ENCODE assay signal across 8 cellular contexts in genomic region chr14:58199726-58200479, GRCh38. TPM values are rescaled to one million over a fixed set of nuclear protein-coding genes. Genes with fewer than 3 reads are reported as not detected.
A peak's percentile ranks its signal among the peaks of the same experiment; 100 is the strongest.
DNase-seq lines count a peak whose midpoint lies in the region; ATAC-seq, FAIRE-seq and TF ChIP-seq lines count a peak whose summit lies in the region.

TSS of gene ACTR10 (plus strand) at chr14:58200149. CDS start at chr14:58200218, 69 bp downstream.

- 0% methylated on average over 47 to 78 of the region's 78 CpGs for WGBS in pancreas, 2 donors
- WGBS in thyroid gland, 2 donors, result 0 to 1% methylated on average over 17 to 34 of the region's 78 CpGs

- peak within 1 kb of the TSS; percentile 47 to 92 (median 78) for H3K4me3 ChIP-seq in pancreas
- peak within 1 kb of the TSS; percentile 23 to 73 (median 43) for H3K4me3 ChIP-seq in thyroid gland (replicated peaks in 1 of 3)

- no peaks in the 10 kb centered on the region for H3K9me3 Mint-ChIP-seq in activated naive CD8-positive, alpha-beta T cell treated with anti-CD3 and anti-CD28 coated beads, Interleukin-2, amount 50 U/mL, for 24 hours

- TF ChIP-seq POLR2A in GM12891 (IDR thresholded peaks at IDR 0.05; ENCODE audit: low read depth, low read length) (peak; percentile 76), thyroid gland (IDR thresholded peaks at IDR 0.05) (peak in 1 of 2 donors; percentile 78)

- H3K27me3 ChIP-seq in pancreas (no peaks in the 10 kb centered on the region), thyroid gland (no peaks in the 10 kb centered on the region)

- H3K27me3 Mint-ChIP-seq in activated naive CD8-positive, alpha-beta T cell treated with anti-CD3 and anti-CD28 coated beads, Interleukin-2, amount 50 U/mL, for 24 hours, result no peaks in the 10 kb centered on the region

- peak; percentile 93 for FAIRE-seq in GM12891 (lab: Jason Lieb, UNC)
- FAIRE-seq in pancreas (lab: Jason Lieb, UNC), result no peak

- peaks cover 6 to 10% (median 8%) of the 10 kb centered on the region in 3 donors for H3K4me1 ChIP-seq in pancreas
- peaks cover 6 to 13% of the 10 kb centered on the region in 2 donors for H3K4me1 ChIP-seq in thyroid gland

- peaks cover 28% of the 10 kb centered on the region for H3K4me1 Mint-ChIP-seq in activated naive CD8-positive, alpha-beta T cell treated with anti-CD3 and anti-CD28 coated beads, Interleukin-2, amount 50 U/mL, for 24 hours

- peak; percentile 76 for DNase-seq in GM12891 (ENCODE audit: insufficient read length, low spot score)
- DNase-seq in NCI-H1417 (lab: John Stamatoyannopoulos, UW), result peak; percentile 95 to 96 (median 95)
- DNase-seq in SW480 (ENCODE audit: low spot score), result peak; percentile 93
- peak; percentile 90 for DNase-seq in activated naive CD8-positive, alpha-beta T cell treated with anti-CD3 and anti-CD28 coated beads, Interleukin-2, amount 50 U/mL, for 24 hours
- peak; percentile 93 for DNase-seq in Right ventricle myocardium superior
- peak; percentile 86 to 91 (median 88) for DNase-seq in pancreas
- DNase-seq in thyroid gland, result peak; percentile 94 to 95

- peak; percentile 94 for ATAC-seq in HG02763 (IDR thresholded peaks at IDR 0.05; ENCODE audit: unreplicated experiment)
- peak; percentile 99 for ATAC-seq in activated naive CD8-positive, alpha-beta T cell treated with anti-CD3 and anti-CD28 coated beads, Interleukin-2, amount 50 U/mL, for 24 hours
- peak; percentile 99 for ATAC-seq in Right ventricle myocardium superior (ENCODE audit: poor library complexity)
- ATAC-seq in pancreas, result peak; percentile 95 to 97 (median 95)

- intact Hi-C loops in Right ventricle myocardium superior (cut with DNase I) (no loop called here), pancreas (cut with DNase I) (no loop called here), thyroid gland (cut with DNase I) (no loop called here)

- H3K36me3 Mint-ChIP-seq in activated naive CD8-positive, alpha-beta T cell treated with anti-CD3 and anti-CD28 coated beads, Interleukin-2, amount 50 U/mL, for 24 hours (ENCODE audit: low read depth), result no peaks in the 10 kb centered on the region

- TF ChIP-seq CTCF in pancreas (IDR thresholded peaks at IDR 0.05) (no peak), thyroid gland (IDR thresholded peaks at IDR 0.05) (peak in 1 of 6 experiments; percentile 10)

- peak within 1 kb of the TSS; percentile 84 for H3K27ac Mint-ChIP-seq in activated naive CD8-positive, alpha-beta T cell treated with anti-CD3 and anti-CD28 coated beads, Interleukin-2, amount 50 U/mL, for 24 hours

- no peaks in the 10 kb centered on the region for H3K9me3 ChIP-seq in pancreas
- no peaks in the 10 kb centered on the region for H3K9me3 ChIP-seq in thyroid gland

- H3K4me3 Mint-ChIP-seq in activated naive CD8-positive, alpha-beta T cell treated with anti-CD3 and anti-CD28 coated beads, Interleukin-2, amount 50 U/mL, for 24 hours, result peak within 1 kb of the TSS; percentile 96

- H3K27ac ChIP-seq in pancreas (peak within 1 kb of the TSS; percentile 75 to 91 (median 81)), thyroid gland (peak within 1 kb of the TSS; percentile 83 to 87 (median 86))

- no peaks in the 10 kb centered on the region for H3K36me3 ChIP-seq in pancreas
- no peaks in the 10 kb centered on the region for H3K36me3 ChIP-seq in thyroid gland

TF ChIP-seq in GM12891, 5 proteins besides CTCF, POLR2A, EP300 and RAD21:
- TF ChIP-seq SPI1 (IDR thresholded peaks at IDR 0.05; ENCODE audit: low read depth, low read length) (no peak), PAX5 (IDR thresholded peaks at IDR 0.05; ENCODE audit: insufficient read depth, low read length, severe bottlenecking) (no peak), POU2F2 (IDR thresholded peaks at IDR 0.05; ENCODE audit: low read depth, low read length) (no peak), POLR2AphosphoS5 (IDR thresholded peaks at IDR 0.05; ENCODE audit: low read depth, low read length) (peak; percentile 73), TAF1 (IDR thresholded peaks at IDR 0.05; ENCODE audit: low read depth, low read length) (peak; percentile 66)

RNA-seq across cellular contexts. Expression of gene ACTR10, which starts in this region (rescaled TPM):
- polyA plus RNA-seq in GM12891 (2012; ENCODE audit: low read depth, missing spikeins), result 24.6 TPM
- total RNA-seq in Right ventricle myocardium superior, result 68.5 TPM
- 10 to 100 TPM; 19.7 to 31.0 (median 22.6) TPM for total RNA-seq in pancreas
- polyA plus RNA-seq in pancreas, result 10 to 100 TPM; 21.8 to 58.9 TPM
- 10 to 100 TPM; 59.8 to 79.1 (median 69.0) TPM for total RNA-seq in thyroid gland

Comparison
In these comparisons a context has a peak if more than half of its experiments do, and no peak if none do; other contexts are left out.
1. Peak in every context shown above with its lines: DNase-seq, ATAC-seq, H3K4me3 ChIP-seq and H3K27ac ChIP-seq.